In genomic region chr6:2953098-2953497, GRCh38 we compare ENCODE assay signal across 11 cellular contexts. TPM values are rescaled to one million over a fixed set of nuclear protein-coding genes. Genes with fewer than 3 reads are reported as not detected.
DNase-seq lines count a peak whose midpoint lies in the region; ATAC-seq, FAIRE-seq and TF ChIP-seq lines count a peak whose summit lies in the region.
"Had no signal": no experiment of that assay in that cellular context is flagged by ENCODE, and none has a peak within 500 bp of the region (broad histone marks: within the 10 kb centered on the region; RNA-seq: fewer than 3 reads in every experiment).

No MANE protein-coding gene starts in this region.

- TF ChIP-seq POLR2A in gastrocnemius medialis (IDR thresholded peaks at IDR 0.05) = no peak

- H3K9me3 ChIP-seq in BE2C (no peaks in the 10 kb centered on the region), SU-DHL-6 (ENCODE audit: insufficient read depth, low read length) (no peaks in the 10 kb centered on the region), fibroblast of lung (ENCODE audit: control insufficient read depth, insufficient read depth, low read depth, low read length) (no peaks in the 10 kb centered on the region), gastrocnemius medialis (no peaks in the 10 kb centered on the region)

- H3K9ac ChIP-seq in SU-DHL-6 (ENCODE audit: low read length) (peak overlapping the region; percentile 34), fibroblast of lung (ENCODE audit: insufficient read depth, low read length) (peak overlapping the region; percentile 33)

- FAIRE-seq in RCC 7860 (lab: Jason Lieb, UNC) = no peak

- H3K9me2 ChIP-seq in SU-DHL-6 (replicated peaks; ENCODE audit: insufficient read depth, low read length) = no peaks in the 10 kb centered on the region

- H3K27me3 ChIP-seq in BE2C = no peaks in the 10 kb centered on the region
- H3K27me3 ChIP-seq in SU-DHL-6 (ENCODE audit: low read length) = no peaks in the 10 kb centered on the region
- H3K27me3 ChIP-seq in fibroblast of lung (ENCODE audit: control insufficient read depth, insufficient read depth, low read length) = no peaks in the 10 kb centered on the region
- H3K27me3 ChIP-seq in gastrocnemius medialis = no peaks in the 10 kb centered on the region

- ATAC-seq in gastrocnemius medialis = no peak
- ATAC-seq in HG03354 (IDR thresholded peaks at IDR 0.05; ENCODE audit: poor library complexity, severe bottlenecking, unreplicated experiment) = no peak
- no peak for ATAC-seq in stimulated activated naive CD8-positive, alpha-beta T cell treated with anti-CD3 and anti-CD28 coated beads, Interleukin-15, Interleukin-2, amounts not matched to agents 100 U/mL and 50 U/mL, for 24 hours

- H3K79me2 ChIP-seq in SU-DHL-6 (ENCODE audit: insufficient read depth, low read length) (no peaks in the 10 kb centered on the region), fibroblast of lung (ENCODE audit: control insufficient read depth, insufficient read depth, low read length) (peaks cover 9% of the 10 kb centered on the region)

- H2AFZ ChIP-seq in SU-DHL-6 (ENCODE audit: low read depth, low read length, severe bottlenecking) (peak overlapping the region; percentile 87), fibroblast of lung (ENCODE audit: low read length) (peak overlapping the region; percentile 1)

- peak overlapping the region; percentile 52 for H3K4me2 ChIP-seq in SU-DHL-6 (ENCODE audit: low read depth, low read length, poor library complexity, severe bottlenecking)
- peak overlapping the region; percentile 18 for H3K4me2 ChIP-seq in fibroblast of lung (ENCODE audit: extremely low read depth, insufficient read depth, low read length)

- TF ChIP-seq CTCF in BE2C (IDR thresholded peaks at IDR 0.05; ENCODE audit: low read depth, low read length) (no peak), SU-DHL-6 (IDR thresholded peaks at IDR 0.05; ENCODE audit: insufficient read depth, low read length, poor library complexity, severe bottlenecking) (no peak), fibroblast of lung (conservative IDR thresholded peaks at IDR 0.05 in 1 of 2, IDR thresholded peaks at IDR 0.05 in 1 of 2; ENCODE audit: low read depth in 1 of 2, low read length in 2 of 2) (no peak), gastrocnemius medialis (IDR thresholded peaks at IDR 0.05 in 4 of 5, conservative IDR thresholded peaks at IDR 0.05 in 1 of 5) (no peak)

- in situ Hi-C loops in gastrocnemius medialis (cut with MboI; ENCODE audit: low sequenced_read_pairs in 4 of 4) = loop anchor here in 2 of 4 donors (5.0 kb wide), 1 partner anchor 34 kb away; no protein-coding TSS in a partner anchor

- H3K4me3 ChIP-seq in BE2C (ENCODE audit: low read depth, low read length) (peak overlapping the region; percentile 35), SU-DHL-6 (ENCODE audit: insufficient read depth, low read length, poor library complexity, severe bottlenecking) (no peak overlapping the region), fibroblast of lung (replicated peaks in 1 of 4; ENCODE audit: control extremely low read depth in 1 of 4, insufficient read depth in 1 of 4, low read depth in 3 of 4, low read length in 4 of 4) (no peak overlapping the region), gastrocnemius medialis (no peak overlapping the region)

- intact Hi-C loops in gastrocnemius medialis (cut with DNase I; ENCODE audit: low total_unique reads) = loop anchor here (2.0 kb wide), 1 partner anchor 18 kb away; the partner anchor contains the start of gene SERPINB6

- H3K36me3 ChIP-seq in BE2C (no peaks in the 10 kb centered on the region), SU-DHL-6 (ENCODE audit: low read length) (no peaks in the 10 kb centered on the region), fibroblast of lung (ENCODE audit: control insufficient read depth, insufficient read depth, low read length) (peaks cover 13% of the 10 kb centered on the region), gastrocnemius medialis (peaks cover 0 to 15% of the 10 kb centered on the region in 2 donors)

- DNase-seq in BE2C (no peak), fibroblast of lung (ENCODE audit: low read depth in 2 of 2) (no peak), gastrocnemius medialis (no peak), NCI-H2081 treated with DMSO at 0.1 percent for 48 hours (lab: John Stamatoyannopoulos, UW) (no peak), RCC 7860 (ENCODE audit: low spot score) (no peak)
- no peak for DNase-seq in stimulated activated naive CD8-positive, alpha-beta T cell treated with anti-CD3 and anti-CD28 coated beads, Interleukin-15, Interleukin-2, amounts not matched to agents 100 U/mL and 50 U/mL, for 24 hours
- DNase-seq: activated naive CD4-positive, alpha-beta T cell treated with anti-CD3 and anti-CD28 coated beads, Interleukin-2, amount 10 ng/mL, durations not matched to agents 7 days and 5 days; effector CD8-positive, alpha-beta T cell had no signal

- H3K4me1 ChIP-seq in BE2C (no peaks in the 10 kb centered on the region), fibroblast of lung (ENCODE audit: control insufficient read depth, extremely low read depth, insufficient read depth, low read length) (peaks cover 9% of the 10 kb centered on the region), gastrocnemius medialis (peaks cover 13 to 32% of the 10 kb centered on the region in 2 donors)

- no peaks in the 10 kb centered on the region for H4K20me1 ChIP-seq in SU-DHL-6 (ENCODE audit: low read depth, low read length)
- no peaks in the 10 kb centered on the region for H4K20me1 ChIP-seq in fibroblast of lung (ENCODE audit: control insufficient read depth, extremely low read depth, insufficient read depth, low read length)

- H3F3A ChIP-seq in SU-DHL-6 (ENCODE audit: insufficient read depth) = peaks cover 4% of the 10 kb centered on the region; the same call in 1 of the 2 replicates

- H3K27ac ChIP-seq in SU-DHL-6 (ENCODE audit: low read depth, low read length) (no peak overlapping the region), fibroblast of lung (ENCODE audit: insufficient read depth, low read length) (peak overlapping the region; percentile 49), gastrocnemius medialis (peak overlapping the region; percentile 45 to 74 (median 65))
- H3K27ac ChIP-seq: C4-2B had no signal

RNA-seq across cellular contexts. Expression of gene SERPINB6, which starts 18.3 kb away (rescaled TPM):
- 58.5 TPM for polyA plus RNA-seq in BE2C (2012; ENCODE audit: insufficient read depth, insufficient read length, low read depth)
- total RNA-seq in fibroblast of lung (71.7 and 83.9 TPM in 2 replicates), gastrocnemius medialis (100 to 1,000 TPM; 114 to 260 (median 189) TPM)
- polyA plus RNA-seq in fibroblast of lung = 158 and 181 TPM in 2 replicates
- polyA plus RNA-seq in fibroblast of lung (2012) = 142 and 157 TPM in 2 replicates
- polyA minus RNA-seq in fibroblast of lung (ENCODE audit: low replicate concordance) = 180 and 182 TPM in 2 replicates

RNA-seq across cellular contexts. Expression of gene NQO2, which starts 46.6 kb away (rescaled TPM):
- polyA plus RNA-seq in BE2C (2012; ENCODE audit: insufficient read depth, insufficient read length, low read depth) = 19.9 TPM
- 12.1 and 18.7 TPM in 2 replicates for total RNA-seq in fibroblast of lung
- polyA plus RNA-seq in fibroblast of lung = 13.5 and 40.8 TPM in 2 replicates
- 15.2 and 45.3 TPM in 2 replicates for polyA plus RNA-seq in fibroblast of lung (2012)
- 5.3 and 9.2 TPM in 2 replicates for polyA minus RNA-seq in fibroblast of lung (ENCODE audit: low replicate concordance)
- total RNA-seq in gastrocnemius medialis = 10 to 100 TPM; 46.7 to 94.5 (median 60.3) TPM

RNA-seq across cellular contexts. Expression of gene SERPINB9, which starts 50.0 kb away (rescaled TPM):
- polyA plus RNA-seq in BE2C (2012; ENCODE audit: insufficient read depth, insufficient read length, low read depth) = 0.86 TPM
- total RNA-seq in fibroblast of lung (2.6 and 4.3 TPM in 2 replicates), gastrocnemius medialis (1 to 10 TPM; 1.0 to 2.1 (median 1.6) TPM)
- polyA plus RNA-seq in fibroblast of lung = 6.2 and 6.4 TPM in 2 replicates
- polyA plus RNA-seq in fibroblast of lung (2012) = 2.7 and 3.0 TPM in 2 replicates
- 1.3 and 3.8 TPM in 2 replicates for polyA minus RNA-seq in fibroblast of lung (ENCODE audit: low replicate concordance)
